32 cellular contexts compared by ENCODE assay signal in the genomic region with DNA sequence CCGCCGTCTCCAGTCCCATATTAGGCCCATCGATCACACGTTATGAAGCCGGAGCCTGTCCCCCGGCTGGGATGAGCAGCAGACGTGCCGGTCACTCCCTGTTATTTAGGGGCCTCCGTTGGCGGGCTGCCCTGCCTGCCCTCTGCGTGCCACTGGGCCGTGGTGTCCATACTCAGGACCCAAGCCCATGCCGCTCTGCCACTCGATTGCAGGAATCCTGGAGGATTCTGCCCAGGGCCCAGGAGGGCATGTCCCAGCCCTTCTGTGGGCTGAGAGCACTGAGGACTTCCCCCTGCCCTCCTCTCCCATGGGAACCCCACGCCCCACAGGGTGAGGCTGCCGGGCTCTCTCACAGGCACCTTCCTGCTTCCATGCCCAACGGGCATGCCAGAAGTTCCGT. TPM values are rescaled to one million over a fixed set of nuclear protein-coding genes. Genes with fewer than 3 reads are reported as not detected.
"Had no signal": no experiment of that assay in that cellular context is flagged by ENCODE, and none has a peak within 500 bp of the region (broad histone marks: within the 10 kb centered on the region; RNA-seq: fewer than 3 reads in every experiment).

No MANE protein-coding gene starts in this region.

- H3K36me3 ChIP-seq: esophagus muscularis mucosa, gastroesophageal sphincter, heart left ventricle, ovary, sigmoid colon, stomach, thyroid gland, vagina had no signal

- H3K27ac ChIP-seq: esophagus muscularis mucosa, foreskin keratinocyte, gastroesophageal sphincter, heart left ventricle, hepatocyte, ovary, psoas muscle, sigmoid colon, stomach, thyroid gland, vagina had no signal

- H3K9me3 ChIP-seq: esophagus muscularis mucosa, gastroesophageal sphincter, heart left ventricle, mucosa of descending colon, ovary, psoas muscle, sigmoid colon, stomach, thyroid gland, vagina had no signal

- H3K9me3 Mint-ChIP-seq: memory B cell; natural killer cell treated with Interleukin-12 subunit alpha and Interleukin-12 subunit beta and Interleukin-15 and Interleukin-18, amount 100 ng/mL, for 72 hours; neural crest cell; stimulated activated effector memory CD8-positive, alpha-beta T cell treated with anti-CD3 and anti-CD28 coated beads, Interleukin-12 subunit alpha, Interleukin-12 subunit beta, amount 100 ng/mL, for 72 hours had no signal

- H3K4me3 Mint-ChIP-seq: memory B cell; naive B cell; natural killer cell treated with Interleukin-12 subunit alpha and Interleukin-12 subunit beta and Interleukin-15 and Interleukin-18, amount 100 ng/mL, for 72 hours; neural crest cell; stimulated activated effector memory CD8-positive, alpha-beta T cell treated with anti-CD3 and anti-CD28 coated beads, Interleukin-12 subunit alpha, Interleukin-12 subunit beta, amount 100 ng/mL, for 72 hours had no signal

- H3K4me1 ChIP-seq: esophagus muscularis mucosa, foreskin keratinocyte, gastroesophageal sphincter, heart left ventricle, psoas muscle, sigmoid colon, stomach, thyroid gland, vagina had no signal

- H3K4me3 ChIP-seq: esophagus muscularis mucosa, gastroesophageal sphincter, heart left ventricle, hepatocyte, lung, mucosa of descending colon, ovary, psoas muscle, sigmoid colon, stomach, thyroid gland, vagina had no signal

- H2AFZ ChIP-seq: hepatocyte had no signal

- H3K36me3 Mint-ChIP-seq: memory B cell; naive B cell; natural killer cell treated with Interleukin-12 subunit alpha and Interleukin-12 subunit beta and Interleukin-15 and Interleukin-18, amount 100 ng/mL, for 72 hours; stimulated activated effector memory CD8-positive, alpha-beta T cell treated with anti-CD3 and anti-CD28 coated beads, Interleukin-12 subunit alpha, Interleukin-12 subunit beta, amount 100 ng/mL, for 72 hours had no signal

- H3K79me2 ChIP-seq: hepatocyte had no signal

- H3K4me2 ChIP-seq: hepatocyte had no signal

- H3K4me1 Mint-ChIP-seq: naive B cell; stimulated activated effector memory CD8-positive, alpha-beta T cell treated with anti-CD3 and anti-CD28 coated beads, Interleukin-12 subunit alpha, Interleukin-12 subunit beta, amount 100 ng/mL, for 72 hours had no signal

- H3K27ac Mint-ChIP-seq: memory B cell; naive B cell; natural killer cell treated with Interleukin-12 subunit alpha and Interleukin-12 subunit beta and Interleukin-15 and Interleukin-18, amount 100 ng/mL, for 72 hours; stimulated activated effector memory CD8-positive, alpha-beta T cell treated with anti-CD3 and anti-CD28 coated beads, Interleukin-12 subunit alpha, Interleukin-12 subunit beta, amount 100 ng/mL, for 72 hours had no signal

- FAIRE-seq: endothelial cell of umbilical vein, kidney had no signal

- H3K27me3 ChIP-seq: hepatocyte, ovary, thyroid gland, vagina had no signal

- DNase-seq: dermis blood vessel endothelial cell; effector memory CD4-positive, alpha-beta T cell; foreskin keratinocyte; heart left ventricle; naive B cell; nucleus accumbens; ovary; psoas muscle; right cardiac atrium; sigmoid colon; stimulated activated CD4-positive, alpha-beta T cell treated with anti-CD3 and anti-CD28 coated beads, Interleukin-2, amount 100 ng/mL, for 24 hours; stimulated activated CD4-positive, alpha-beta T cell treated with anti-CD3 and anti-CD28 coated beads, Interleukin-4, amount 100 ng/mL, for 24 hours; stimulated activated naive CD4-positive, alpha-beta T cell treated with Interleukin-2 at 50 U/mL for 16 hours; stomach; thyroid gland; trophoblast cell had no signal

RNA-seq across cellular contexts. Expression of gene LAMC3, which starts 19.6 kb away (rescaled TPM):
- total RNA-seq: foreskin keratinocyte; natural killer cell treated with Interleukin-12 subunit alpha and Interleukin-12 subunit beta and Interleukin-15 and Interleukin-18, amount 100 ng/mL, for 72 hours had no signal

RNA-seq across cellular contexts. Expression of gene FIBCD1, which starts 50.3 kb away (rescaled TPM):
- total RNA-seq: endothelial cell of umbilical vein; left lobe of liver; liver; natural killer cell treated with Interleukin-12 subunit alpha and Interleukin-12 subunit beta and Interleukin-15 and Interleukin-18, amount 100 ng/mL, for 72 hours; psoas muscle; skeletal muscle tissue; ureter; vagina had no signal
